6 cellular contexts compared by ENCODE assay signal in genomic region chr5:1125695-1126094, GRCh38. TPM values are rescaled to one million over a fixed set of nuclear protein-coding genes. Genes with fewer than 3 reads are reported as not detected.
DNase-seq lines count a peak whose midpoint lies in the region; ATAC-seq and TF ChIP-seq lines count a peak whose summit lies in the region.
"Not testable (repeated sequence)": the region's sequence is repeated elsewhere in the genome, so short reads cannot be mapped to it uniquely, and the experiment has no call there.

No MANE protein-coding gene starts in this region.

- not testable (repeated sequence) for TF ChIP-seq CTCF in body of pancreas (IDR thresholded peaks at IDR 0.05); gastroesophageal sphincter (IDR thresholded peaks at IDR 0.05); heart right ventricle (IDR thresholded peaks at IDR 0.05); hepatocyte (IDR thresholded peaks at IDR 0.05; ENCODE audit: poor library complexity); smooth muscle cell (IDR thresholded peaks at IDR 0.05; ENCODE audit: borderline replicate concordance, insufficient read depth, poor library complexity, severe bottlenecking)

- peak; percentile 26 for DNase-seq in NCI-H2171 treated with DMSO at 0.1 percent for 48 hours (lab: John Stamatoyannopoulos, UW)
- DNase-seq in body of pancreas, result peak in 1 of 4 donors; percentile 16
- peak in 1 of 2 donors; percentile 1 for DNase-seq in heart right ventricle
- DNase-seq in hepatocyte (ENCODE audit: low spot score); smooth muscle cell (lab: John Stamatoyannopoulos, UW; ENCODE audit: unreplicated experiment): not testable (repeated sequence)

- not testable (repeated sequence) for H3K9ac ChIP-seq in smooth muscle cell (ENCODE audit: low read depth)

- WGBS in body of pancreas, 2 donors, result 89 to 97% methylated on average over 2 of the region's 2 CpGs
- WGBS in gastroesophageal sphincter (ENCODE audit: low coverage in 1 of 2), 2 donors, result 100% methylated on average over 1 to 2 of the region's 2 CpGs
- 84 to 85% methylated on average over 2 of the region's 2 CpGs for WGBS in heart right ventricle, 2 donors
- WGBS in hepatocyte (ENCODE audit: low lambda C conversion rate, missing lambda C conversion rate), result 92% methylated on average over 2 of the region's 2 CpGs
- WGBS in smooth muscle cell (ENCODE audit: low lambda C conversion rate), result 88% methylated on average over 2 of the region's 2 CpGs

- not testable (repeated sequence) for H3K36me3 ChIP-seq in body of pancreas (replicated peaks in 1 of 2; ENCODE audit: insufficient read depth in 1 of 2, low read depth in 2 of 2); gastroesophageal sphincter; heart right ventricle; hepatocyte (replicated peaks; ENCODE audit: insufficient read depth, low read depth); smooth muscle cell (ENCODE audit: low read depth)

- intact Hi-C loops in body of pancreas (cut with DNase I), result not testable (repeated sequence)
- intact Hi-C loops in heart right ventricle (cut with DNase I), result loop anchor here in 1 of 10 donors (5.0 kb wide), 1 partner anchor 33 kb away; no protein-coding TSS in a partner anchor

- not testable (repeated sequence) for H3K4me2 ChIP-seq in hepatocyte
- peak overlapping the region; percentile 46 for H3K4me2 ChIP-seq in smooth muscle cell

- H2AFZ ChIP-seq in hepatocyte; smooth muscle cell (ENCODE audit: low read depth): not testable (repeated sequence)

- not testable (repeated sequence) for H3K9me2 ChIP-seq in hepatocyte (replicated peaks; ENCODE audit: insufficient read depth)

- ATAC-seq in body of pancreas, gastroesophageal sphincter, heart right ventricle: not testable (repeated sequence)

- H3K4me3 ChIP-seq in body of pancreas, gastroesophageal sphincter, heart right ventricle, hepatocyte, smooth muscle cell: not testable (repeated sequence)

- H3K79me2 ChIP-seq in hepatocyte; smooth muscle cell (ENCODE audit: low read depth): not testable (repeated sequence)

- H3K27me3 ChIP-seq in body of pancreas; gastroesophageal sphincter; heart right ventricle; hepatocyte; smooth muscle cell (ENCODE audit: low read depth): not testable (repeated sequence)

- H3K9me3 ChIP-seq in body of pancreas; gastroesophageal sphincter; heart right ventricle; hepatocyte (ENCODE audit: low read depth); smooth muscle cell (replicated peaks; ENCODE audit: low read depth): not testable (repeated sequence)

- H3K27ac ChIP-seq in body of pancreas, result peak overlapping the region in 3 of 4 donors; percentile 39 to 59 (median 52)
- H3K27ac ChIP-seq in gastroesophageal sphincter, result peak overlapping the region in 3 of 4 donors; percentile 9 to 58 (median 43)
- H3K27ac ChIP-seq in heart right ventricle, result peak overlapping the region; percentile 61 to 93 (median 88)
- H3K27ac ChIP-seq in hepatocyte, result peak overlapping the region; percentile 10
- peak overlapping the region; percentile 60 for H3K27ac ChIP-seq in smooth muscle cell (ENCODE audit: low read depth)

- TF ChIP-seq POLR2A in body of pancreas (IDR thresholded peaks at IDR 0.05); gastroesophageal sphincter (IDR thresholded peaks at IDR 0.05): not testable (repeated sequence)

- not testable (repeated sequence) for H4K20me1 ChIP-seq in hepatocyte (ENCODE audit: insufficient read depth, poor library complexity, severe bottlenecking); smooth muscle cell (ENCODE audit: low read depth)

- TF ChIP-seq EP300 in gastroesophageal sphincter (IDR thresholded peaks at IDR 0.05), result not testable (repeated sequence)

- H3F3A ChIP-seq in smooth muscle cell (ENCODE audit: low read depth), result not testable (repeated sequence)

- peaks cover 78% of the 10 kb centered on the region for H3K4me1 ChIP-seq in body of pancreas
- H3K4me1 ChIP-seq in gastroesophageal sphincter, result peaks cover 0 to 33% (median 7%) of the 10 kb centered on the region in 3 donors
- peaks cover 28 to 98% (median 66%) of the 10 kb centered on the region in 9 donors for H3K4me1 ChIP-seq in heart right ventricle
- peaks cover 23% of the 10 kb centered on the region for H3K4me1 ChIP-seq in hepatocyte (ENCODE audit: insufficient read depth)
- H3K4me1 ChIP-seq in smooth muscle cell (ENCODE audit: low read depth), result not testable (repeated sequence)

RNA-seq across cellular contexts. Expression of gene SLC12A7, which starts 13.8 kb away (rescaled TPM):
- total RNA-seq in body of pancreas, result 10 to 100 TPM; 35.5 to 42.8 TPM
- 10 to 100 TPM; 18.8 to 28.7 (median 24.5) TPM for total RNA-seq in gastroesophageal sphincter
- total RNA-seq in heart right ventricle, result 100 to 1,000 TPM; 122 to 208 (median 146) TPM
- 100 to 1,000 TPM in 1 of 2 donors, 10 to 100 TPM in 1; 36.3 to 145 TPM for polyA plus RNA-seq in heart right ventricle
- 19.7 and 30.2 TPM in 2 replicates for total RNA-seq in hepatocyte
- polyA plus RNA-seq in hepatocyte, result 31.3 and 34.3 TPM in 2 replicates
- 6.1 and 8.3 TPM in 2 replicates for total RNA-seq in smooth muscle cell
- polyA plus RNA-seq in smooth muscle cell, result 13.4 and 15.2 TPM in 2 replicates

Comparison
In these comparisons a context has a peak if more than half of its experiments do, and no peak if none do; other contexts are left out.
1. H3K27ac ChIP-seq: peak in every context shown above with its lines; median percentile 88 in heart right ventricle; 60 in smooth muscle cell; 52 in body of pancreas; 43 in gastroesophageal sphincter; 10 in hepatocyte.